ENCODE assay signal across 1 cellular context in the genomic region with DNA sequence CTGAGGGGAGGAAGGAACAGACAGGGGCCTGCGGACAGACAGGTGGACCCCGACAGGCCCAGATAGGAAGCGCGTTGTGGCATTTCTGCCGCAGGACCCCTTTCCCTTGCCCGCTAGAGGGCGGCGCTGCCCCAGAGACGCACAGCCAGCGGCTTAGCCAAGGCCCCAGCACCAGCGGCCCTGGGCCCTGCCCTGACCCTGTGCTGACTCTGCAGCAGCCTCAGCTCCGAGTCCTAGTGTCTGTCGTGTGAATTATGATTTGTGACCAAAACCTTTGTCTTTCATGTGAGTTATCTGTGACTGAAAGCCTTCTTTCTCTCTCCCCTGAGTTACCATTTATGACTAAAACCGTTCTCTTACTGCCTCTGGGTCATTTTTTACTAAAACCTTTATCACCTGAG.
TF ChIP-seq lines count a peak whose summit lies in the region.

No MANE protein-coding gene starts in this region.

TF ChIP-seq in HepG2, 621 proteins besides CTCF, POLR2A, EP300 and RAD21 (continued from another document and continues in another):
- TF ChIP-seq ZNF687 (CRISPR knock-in tag; IDR thresholded peaks at IDR 0.05) (peak; percentile 58), ZBTB7B (CRISPR knock-in tag; IDR thresholded peaks at IDR 0.05) (peak; percentile 74; the same call in 1 of the 2 replicates), ZNF430 (CRISPR knock-in tag; IDR thresholded peaks at IDR 0.05) (no peak), MAFK (conservative IDR thresholded peaks at IDR 0.05 in 1 of 2, IDR thresholded peaks at IDR 0.05 in 1 of 2; ENCODE audit: low read length in 2 of 2) (peak; percentile 53 to 65; a peak in 3 of 4 replicates), TFAP4 (IDR thresholded peaks at IDR 0.05; ENCODE audit: borderline replicate concordance, low read depth) (no peak), ZNF280D (CRISPR knock-in tag; IDR thresholded peaks at IDR 0.05) (no peak), PHF21A (CRISPR knock-in tag; IDR thresholded peaks at IDR 0.05) (peak; percentile 40; the same call in 1 of the 2 replicates), SATB2 (CRISPR knock-in tag; IDR thresholded peaks at IDR 0.05) (no peak), YY1 (IDR thresholded peaks at IDR 0.05; ENCODE audit: insufficient read depth, insufficient replicate concordance, low read depth, low read length) (peak; percentile 20), DMAP1 (CRISPR knock-in tag; IDR thresholded peaks at IDR 0.05) (no peak), PAWR (CRISPR knock-in tag; IDR thresholded peaks at IDR 0.05; ENCODE audit: borderline replicate concordance) (no peak), NKX3-1 (CRISPR knock-in tag; IDR thresholded peaks at IDR 0.05) (no peak), NCOR1 (IDR thresholded peaks at IDR 0.05; ENCODE audit: borderline replicate concordance, low read length) (no peak), ELK4 (CRISPR knock-in tag; IDR thresholded peaks at IDR 0.05; ENCODE audit: borderline replicate concordance) (no peak), ZBTB43 (CRISPR knock-in tag; conservative IDR thresholded peaks at IDR 0.05) (no peak), NRL (CRISPR knock-in tag; IDR thresholded peaks at IDR 0.05; ENCODE audit: borderline replicate concordance) (no peak), ZHX2 (IDR thresholded peaks at IDR 0.05; ENCODE audit: low read depth) (no peak), ZHX2 (CRISPR knock-in tag; IDR thresholded peaks at IDR 0.05; ENCODE audit: borderline replicate concordance) (no peak), BORCS8-MEF2B (CRISPR knock-in tag; IDR thresholded peaks at IDR 0.05) (0 out of 2 replicates have a peak, but pooled peaks have one; percentile 47), RBM39 (IDR thresholded peaks at IDR 0.05; ENCODE audit: low read depth, low read length, poor library complexity, severe bottlenecking) (no peak), ZNF274 (CRISPR knock-in tag; IDR thresholded peaks at IDR 0.05) (no peak)
- TF ChIP-seq, protein P1, sequence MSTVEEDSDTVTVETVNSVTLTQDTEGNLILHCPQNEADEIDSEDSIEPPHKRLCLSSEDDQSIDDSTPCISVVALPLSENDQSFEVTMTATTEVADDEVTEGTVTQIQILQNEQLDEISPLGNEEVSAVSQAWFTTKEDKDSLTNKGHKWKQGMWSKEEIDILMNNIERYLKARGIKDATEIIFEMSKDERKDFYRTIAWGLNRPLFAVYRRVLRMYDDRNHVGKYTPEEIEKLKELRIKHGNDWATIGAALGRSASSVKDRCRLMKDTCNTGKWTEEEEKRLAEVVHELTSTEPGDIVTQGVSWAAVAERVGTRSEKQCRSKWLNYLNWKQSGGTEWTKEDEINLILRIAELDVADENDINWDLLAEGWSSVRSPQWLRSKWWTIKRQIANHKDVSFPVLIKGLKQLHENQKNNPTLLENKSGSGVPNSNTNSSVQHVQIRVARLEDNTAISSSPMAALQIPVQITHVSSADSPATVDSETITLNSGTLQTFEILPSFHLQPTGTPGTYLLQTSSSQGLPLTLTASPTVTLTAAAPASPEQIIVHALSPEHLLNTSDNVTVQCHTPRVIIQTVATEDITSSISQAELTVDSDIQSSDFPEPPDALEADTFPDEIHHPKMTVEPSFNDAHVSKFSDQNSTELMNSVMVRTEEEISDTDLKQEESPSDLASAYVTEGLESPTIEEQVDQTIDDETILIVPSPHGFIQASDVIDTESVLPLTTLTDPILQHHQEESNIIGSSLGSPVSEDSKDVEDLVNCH (CRISPR knock-in tag; IDR thresholded peaks at IDR 0.05): no peak
- TF ChIP-seq, protein P2, sequence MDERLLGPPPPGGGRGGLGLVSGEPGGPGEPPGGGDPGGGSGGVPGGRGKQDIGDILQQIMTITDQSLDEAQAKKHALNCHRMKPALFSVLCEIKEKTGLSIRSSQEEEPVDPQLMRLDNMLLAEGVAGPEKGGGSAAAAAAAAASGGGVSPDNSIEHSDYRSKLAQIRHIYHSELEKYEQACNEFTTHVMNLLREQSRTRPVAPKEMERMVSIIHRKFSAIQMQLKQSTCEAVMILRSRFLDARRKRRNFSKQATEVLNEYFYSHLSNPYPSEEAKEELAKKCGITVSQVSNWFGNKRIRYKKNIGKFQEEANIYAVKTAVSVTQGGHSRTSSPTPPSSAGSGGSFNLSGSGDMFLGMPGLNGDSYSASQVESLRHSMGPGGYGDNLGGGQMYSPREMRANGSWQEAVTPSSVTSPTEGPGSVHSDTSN (CRISPR knock-in tag; IDR thresholded peaks at IDR 0.05): no peak
- TF ChIP-seq, protein P3, sequence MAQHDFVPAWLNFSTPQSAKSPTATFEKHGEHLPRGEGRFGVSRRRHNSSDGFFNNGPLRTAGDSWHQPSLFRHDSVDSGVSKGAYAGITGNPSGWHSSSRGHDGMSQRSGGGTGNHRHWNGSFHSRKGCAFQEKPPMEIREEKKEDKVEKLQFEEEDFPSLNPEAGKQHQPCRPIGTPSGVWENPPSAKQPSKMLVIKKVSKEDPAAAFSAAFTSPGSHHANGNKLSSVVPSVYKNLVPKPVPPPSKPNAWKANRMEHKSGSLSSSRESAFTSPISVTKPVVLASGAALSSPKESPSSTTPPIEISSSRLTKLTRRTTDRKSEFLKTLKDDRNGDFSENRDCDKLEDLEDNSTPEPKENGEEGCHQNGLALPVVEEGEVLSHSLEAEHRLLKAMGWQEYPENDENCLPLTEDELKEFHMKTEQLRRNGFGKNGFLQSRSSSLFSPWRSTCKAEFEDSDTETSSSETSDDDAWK (CRISPR knock-in tag; IDR thresholded peaks at IDR 0.05): no peak
